In genomic region chr2:21022792-21023367, GRCh38 we compare ENCODE assay signal across 26 cellular contexts. TPM values are rescaled to one million over a fixed set of nuclear protein-coding genes. Genes with fewer than 3 reads are reported as not detected.
"Had no signal": no experiment of that assay in that cellular context is flagged by ENCODE, and none has a peak within 500 bp of the region (broad histone marks: within the 10 kb centered on the region; RNA-seq: fewer than 3 reads in every experiment).

No MANE protein-coding gene starts in this region.

- H3K27ac ChIP-seq: stomach, suprapubic skin, testis, thoracic aorta, thyroid gland, tibial artery, tibial nerve, transverse colon, upper lobe of left lung, upper lobe of right lung, uterus, vagina had no signal

- H3K27me3 ChIP-seq: stomach, suprapubic skin, testis, thyroid gland, tibial artery, tibial nerve, transverse colon, upper lobe of left lung, upper lobe of right lung, uterus, vagina had no signal

- FAIRE-seq: urothelium cell line had no signal

- DNase-seq: stimulated activated CD4-positive, alpha-beta T cell treated with anti-CD3 and anti-CD28 coated beads, Interleukin-2, amount 100 ng/mL, for 48 hours; stimulated activated CD4-positive, alpha-beta T cell treated with anti-CD3 and anti-CD28 coated beads, Interleukin-4, amount 100 ng/mL, for 1 hour; stimulated activated CD4-positive, alpha-beta T cell treated with anti-CD3 and anti-CD28 coated beads, Interleukin-4, amount 100 ng/mL, for 24 hours; stimulated activated CD4-positive, alpha-beta T cell treated with anti-CD3 and anti-CD28 coated beads, Interleukin-4, amount 100 ng/mL, for 4 hours; stimulated activated CD8-positive, alpha-beta memory T cell treated with anti-CD3 and anti-CD28 coated beads, Interleukin-4, amount 100 ng/mL, for 48 hours; stimulated activated naive B cell treated with anti-CD40 and anti-IgM and Interleukin-4, amounts not matched to agents 10 μg/mL and 1 μg/mL and 100 μg/mL, for 72 hours; stimulated activated naive CD4-positive, alpha-beta T cell; stimulated activated naive CD4-positive, alpha-beta T cell treated with Interleukin-2 at 50 U/mL for 16 hours; stimulated activated naive CD8-positive, alpha-beta T cell treated with anti-CD3 and anti-CD28 coated beads, Interleukin-15, amount 100 ng/mL, for 72 hours; stimulated activated naive CD8-positive, alpha-beta T cell treated with anti-CD3 and anti-CD28 coated beads, Interleukin-15, Interleukin-2, amounts not matched to agents 100 U/mL and 50 U/mL, for 24 hours; stomach; substantia nigra; testis; thyroid gland; tibial artery; transverse colon; upper lobe of left lung; upper lobe of right lung; uterus had no signal

- H3K4me1 ChIP-seq: stomach, suprapubic skin, testis, thyroid gland, tibial nerve, transverse colon, upper lobe of left lung, upper lobe of right lung, uterus, vagina had no signal

- H3K36me3 ChIP-seq: stomach, suprapubic skin, thoracic aorta, thyroid gland, tibial nerve, transverse colon, upper lobe of left lung, upper lobe of right lung, uterus, vagina had no signal

- H3K4me3 ChIP-seq: stomach, suprapubic skin, testis, thoracic aorta, thyroid gland, tibial artery, tibial nerve, transverse colon, upper lobe of left lung, upper lobe of right lung, uterus, vagina had no signal

- ATAC-seq: stimulated activated effector memory CD8-positive, alpha-beta T cell treated with anti-CD3 and anti-CD28 coated beads, Interleukin-12 subunit alpha, Interleukin-12 subunit beta, amount 100 ng/mL, for 72 hours; stimulated activated memory B cell treated with anti-CD40 and anti-IgM and Interleukin-4, amounts not matched to agents 10 μg/mL and 1 μg/mL and 100 μg/mL, for 72 hours; stimulated activated naive B cell treated with anti-CD40 and anti-IgM and Interleukin-4, amounts not matched to agents 10 μg/mL and 1 μg/mL and 100 μg/mL, for 72 hours; stimulated activated naive CD8-positive, alpha-beta T cell treated with anti-CD3 and anti-CD28 coated beads, Interleukin-15, amount 100 ng/mL, for 72 hours; stimulated activated naive CD8-positive, alpha-beta T cell treated with anti-CD3 and anti-CD28 coated beads, Interleukin-15, Interleukin-2, amounts not matched to agents 100 U/mL and 50 U/mL, for 24 hours; upper lobe of right lung had no signal

- H3K9me3 ChIP-seq: stomach, suprapubic skin, testis, thoracic aorta, thyroid gland, tibial artery, tibial nerve, transverse colon, upper lobe of left lung, upper lobe of right lung, uterus, vagina had no signal

RNA-seq across cellular contexts. Expression of gene APOB, which starts 21.0 kb away (rescaled TPM):
- total RNA-seq: vagina had no signal
